9 cellular contexts compared by ENCODE assay signal in genomic region chr16:28166394-28167208, GRCh38. TPM values are rescaled to one million over a fixed set of nuclear protein-coding genes. Genes with fewer than 3 reads are reported as not detected.
DNase-seq lines count a peak whose midpoint lies in the region; ATAC-seq and TF ChIP-seq lines count a peak whose summit lies in the region.
"Had no signal": no experiment of that assay in that cellular context is flagged by ENCODE, and none has a peak within 500 bp of the region (broad histone marks: within the 10 kb centered on the region; RNA-seq: fewer than 3 reads in every experiment).

No MANE protein-coding gene starts in this region.

- H3K27me3 ChIP-seq in thyroid gland, result no peaks in the 10 kb centered on the region

- CTCF ChIA-PET in activated CD8-positive, alpha-beta T cell treated with anti-CD3 and anti-CD28 coated beads, Interleukin-2, amount 10 ng/mL, durations not matched to agents 7 days and 5 days (lab: Charles Lee), result interaction anchor here (0.7 to 1.8 kb wide), 3 partner anchors 25 to 52 kb away, joined by 3 to 4 read pairs (median 4); no protein-coding TSS in a partner anchor

- H3K27ac Mint-ChIP-seq in activated CD8-positive, alpha-beta T cell treated with anti-CD3 and anti-CD28 coated beads, Interleukin-2, amount 10 ng/mL, durations not matched to agents 7 days and 5 days, result peak overlapping the region; percentile 61

- POLR2A ChIA-PET in activated CD8-positive, alpha-beta T cell treated with anti-CD3 and anti-CD28 coated beads, Interleukin-2, amount 10 ng/mL, durations not matched to agents 7 days and 5 days (lab: Charles Lee), result no interaction called here

- in situ Hi-C loops in G401 (cut with HindIII; ENCODE audit: low sequenced_read_pairs), result no loop called here

- H3K36me3 ChIP-seq in thyroid gland, result peaks cover 16 to 21% of the 10 kb centered on the region in 2 donors

- peaks cover 73% of the 10 kb centered on the region for H3K36me3 Mint-ChIP-seq in activated CD8-positive, alpha-beta T cell treated with anti-CD3 and anti-CD28 coated beads, Interleukin-2, amount 10 ng/mL, durations not matched to agents 7 days and 5 days (ENCODE audit: low read depth)

- H3K9me3 Mint-ChIP-seq in activated CD8-positive, alpha-beta T cell treated with anti-CD3 and anti-CD28 coated beads, Interleukin-2, amount 10 ng/mL, durations not matched to agents 7 days and 5 days (ENCODE audit: insufficient read depth), result no peaks in the 10 kb centered on the region

- no peak overlapping the region for H3K27ac ChIP-seq in thyroid gland

- peak; percentile 28 for DNase-seq in stimulated activated CD4-positive, alpha-beta T cell treated with anti-CD3 and anti-CD28 coated beads, Interleukin-4, amount 100 ng/mL, for 24 hours
- no peak for DNase-seq in stimulated activated CD4-positive, alpha-beta T cell treated with anti-CD3 and anti-CD28 coated beads, Interleukin-12 subunit alpha, Interleukin-12 subunit beta, amount 100 ng/mL, for 4 hours
- DNase-seq in activated CD8-positive, alpha-beta T cell treated with anti-CD3 and anti-CD28 coated beads, Interleukin-2, amount 10 ng/mL, durations not matched to agents 7 days and 5 days, result no peak
- DNase-seq in iris pigment epithelial cell (ENCODE audit: low read depth) (peak; percentile 83), NOMO-1 treated with DMSO at 0.1 percent for 48 hours (lab: John Stamatoyannopoulos, UW; ENCODE audit: unreplicated experiment) (no peak), G401 (ENCODE audit: low spot score) (no peak), thyroid gland (no peak)
- DNase-seq: NK-92 treated with Interleukin-12 subunit alpha and Interleukin-12 subunit beta, amount 100 ng/mL, for 24 hours had no signal

- H3K4me3 ChIP-seq in thyroid gland (replicated peaks in 1 of 3), result no peak overlapping the region

- H3K4me1 Mint-ChIP-seq in activated CD8-positive, alpha-beta T cell treated with anti-CD3 and anti-CD28 coated beads, Interleukin-2, amount 10 ng/mL, durations not matched to agents 7 days and 5 days (ENCODE audit: low read depth), result peaks cover 72% of the 10 kb centered on the region

- intact Hi-C loops in thyroid gland (cut with DNase I), result no loop called here

- TF ChIP-seq CTCF in thyroid gland (IDR thresholded peaks at IDR 0.05), result no peak

- TF ChIP-seq POLR2A in thyroid gland (IDR thresholded peaks at IDR 0.05), result no peak

- H3K4me3 Mint-ChIP-seq in activated CD8-positive, alpha-beta T cell treated with anti-CD3 and anti-CD28 coated beads, Interleukin-2, amount 10 ng/mL, durations not matched to agents 7 days and 5 days, result no peak overlapping the region

- 81 to 87% methylated on average over 5 of the region's 5 CpGs for WGBS in thyroid gland, 2 donors

- no peaks in the 10 kb centered on the region for H3K27me3 Mint-ChIP-seq in activated CD8-positive, alpha-beta T cell treated with anti-CD3 and anti-CD28 coated beads, Interleukin-2, amount 10 ng/mL, durations not matched to agents 7 days and 5 days (ENCODE audit: low read depth)

- peaks cover 15 to 17% of the 10 kb centered on the region in 2 donors for H3K4me1 ChIP-seq in thyroid gland

- ATAC-seq in activated CD8-positive, alpha-beta T cell treated with anti-CD3 and anti-CD28 coated beads, Interleukin-2, amount 10 ng/mL, durations not matched to agents 7 days and 5 days, result peak; percentile 19
- no peak for ATAC-seq in GM21515 (IDR thresholded peaks at IDR 0.05; ENCODE audit: unreplicated experiment)

- no peaks in the 10 kb centered on the region for H3K9me3 ChIP-seq in thyroid gland

RNA-seq across cellular contexts. Expression of gene XPO6, which starts 45.2 kb away (rescaled TPM):
- total RNA-seq in activated CD8-positive, alpha-beta T cell treated with anti-CD3 and anti-CD28 coated beads, Interleukin-2, amount 10 ng/mL, durations not matched to agents 7 days and 5 days, result 100 to 1,000 TPM; 206 to 209 TPM
- 75.8 and 98.0 TPM in 2 replicates for total RNA-seq in G401 (2014; rRNA removed; shearing (Covaris generic))
- 100 to 1,000 TPM in 3 of 4 donors, 10 to 100 TPM in 1; 88.2 to 160 (median 118) TPM for total RNA-seq in thyroid gland

Comparison
In these comparisons a context has a peak if more than half of its experiments do, and no peak if none do; other contexts are left out.
1. DNase-seq: peak in stimulated activated CD4-positive, alpha-beta T cell treated with anti-CD3 and anti-CD28 coated beads, Interleukin-4, amount 100 ng/mL, for 24 hours (single experiment) and iris pigment epithelial cell (single experiment); none in stimulated activated CD4-positive, alpha-beta T cell treated with anti-CD3 and anti-CD28 coated beads, Interleukin-12 subunit alpha, Interleukin-12 subunit beta, amount 100 ng/mL, for 4 hours (single experiment), activated CD8-positive, alpha-beta T cell treated with anti-CD3 and anti-CD28 coated beads, Interleukin-2, amount 10 ng/mL, durations not matched to agents 7 days and 5 days (single experiment), NOMO-1 treated with DMSO at 0.1 percent for 48 hours (single experiment), G401 (single experiment) and thyroid gland (0 of 2).